Comparison of ENCODE assay signal across 27 cellular contexts in genomic region chr5:155290937-155291336, GRCh38.
"Had no signal": no experiment of that assay in that cellular context is flagged by ENCODE, and none has a peak within 500 bp of the region (broad histone marks: within the 10 kb centered on the region; RNA-seq: fewer than 3 reads in every experiment).

No MANE protein-coding gene starts in this region.

- H3K9me3 ChIP-seq: gastroesophageal sphincter, ovary, prostate gland, sigmoid colon, thoracic aorta had no signal

- H3K36me3 Mint-ChIP-seq: activated CD4-positive, alpha-beta memory T cell treated with anti-CD3 and anti-CD28 coated beads for 36 hours; activated naive CD8-positive, alpha-beta T cell treated with anti-CD3 and anti-CD28 coated beads, Interleukin-2, amount 10 ng/mL, durations not matched to agents 7 days and 5 days; stimulated activated effector memory CD8-positive, alpha-beta T cell treated with anti-CD3 and anti-CD28 coated beads, Interleukin-12 subunit alpha, Interleukin-12 subunit beta, amount 100 ng/mL, for 72 hours had no signal

- H3K36me3 ChIP-seq: gastroesophageal sphincter, ovary, prostate gland, sigmoid colon, thoracic aorta, WERI-Rb-1 had no signal

- H3K27ac ChIP-seq: gastroesophageal sphincter, ovary, prostate gland, sigmoid colon, thoracic aorta, WERI-Rb-1 had no signal

- ATAC-seq: effector memory CD8-positive, alpha-beta T cell; gastroesophageal sphincter; left cardiac atrium; naive thymus-derived CD4-positive, alpha-beta T cell; stimulated activated effector memory CD8-positive, alpha-beta T cell treated with anti-CD3 and anti-CD28 coated beads, Interleukin-12 subunit alpha, Interleukin-12 subunit beta, amount 100 ng/mL, for 72 hours had no signal

- DNase-seq: activated CD4-positive, alpha-beta memory T cell treated with anti-CD3 and anti-CD28 coated beads for 36 hours; activated CD4-positive, alpha-beta T cell treated with anti-CD3 and anti-CD28 coated beads, Interleukin-2, amount 10 ng/mL, durations not matched to agents 24 days and 14 days; activated CD4-positive, CD25-positive, alpha-beta regulatory T cell treated with anti-CD3 and anti-CD28 coated beads, Interleukin-2, amount 50 U/mL, for 72 hours; activated CD8-positive, alpha-beta memory T cell treated with anti-CD3 and anti-CD28 coated beads, Interleukin-2, amount 50 U/mL, for 4 hours; activated effector memory CD4-positive, alpha-beta T cell treated with anti-CD3 and anti-CD28 coated beads, Interleukin-2, amount 50 U/mL, for 16 hours; activated naive CD4-positive, alpha-beta T cell treated with anti-CD3 and anti-CD28 coated beads for 36 hours; activated naive CD8-positive, alpha-beta T cell treated with anti-CD3 and anti-CD28 coated beads, Interleukin-2, amount 10 ng/mL, durations not matched to agents 7 days and 5 days; activated T-cell treated with anti-CD3 and anti-CD28 coated beads, Interleukin-2, amount 50 U/mL, for 1 hour; cortex of kidney; effector memory CD8-positive, alpha-beta T cell; erythroblast; hippocampal formation; left cardiac atrium; midbrain; naive thymus-derived CD4-positive, alpha-beta T cell; ovary; sigmoid colon; small intestine; stimulated activated CD4-positive, alpha-beta T cell treated with anti-CD3 and anti-CD28 coated beads, Interleukin-4, amount 100 ng/mL, for 24 hours; trophoblast cell; WERI-Rb-1 had no signal

- H3K27ac Mint-ChIP-seq: activated CD4-positive, alpha-beta memory T cell treated with anti-CD3 and anti-CD28 coated beads for 36 hours; activated CD4-positive, alpha-beta T cell treated with anti-CD3 and anti-CD28 coated beads, Interleukin-2, amount 10 ng/mL, durations not matched to agents 24 days and 14 days; activated naive CD4-positive, alpha-beta T cell treated with anti-CD3 and anti-CD28 coated beads for 36 hours; activated naive CD8-positive, alpha-beta T cell treated with anti-CD3 and anti-CD28 coated beads, Interleukin-2, amount 10 ng/mL, durations not matched to agents 7 days and 5 days; activated T-helper 1 cell treated with anti-CD3 and anti-CD28 coated beads, Interleukin-12 subunit alpha, Interleukin-12 subunit beta, Interleukin-2, Interleukin-4 antibody, amounts not matched to agents 30 ng/mL and 10 ng/mL and 1 ng/mL, durations not matched to agents 14 hours and 24 hours and 36 hours; effector memory CD8-positive, alpha-beta T cell; naive thymus-derived CD4-positive, alpha-beta T cell; stimulated activated effector memory CD8-positive, alpha-beta T cell treated with anti-CD3 and anti-CD28 coated beads, Interleukin-12 subunit alpha, Interleukin-12 subunit beta, amount 100 ng/mL, for 72 hours; stimulated activated naive CD8-positive, alpha-beta T cell treated with anti-CD3 and anti-CD28 coated beads, Interleukin-15, Interleukin-2, amounts not matched to agents 100 ng/mL and 50 ng/mL, for 24 hours had no signal

- H3K4me1 Mint-ChIP-seq: activated CD4-positive, alpha-beta T cell treated with anti-CD3 and anti-CD28 coated beads, Interleukin-2, amount 10 ng/mL, durations not matched to agents 24 days and 14 days; activated naive CD8-positive, alpha-beta T cell treated with anti-CD3 and anti-CD28 coated beads, Interleukin-2, amount 10 ng/mL, durations not matched to agents 7 days and 5 days; stimulated activated effector memory CD8-positive, alpha-beta T cell treated with anti-CD3 and anti-CD28 coated beads, Interleukin-12 subunit alpha, Interleukin-12 subunit beta, amount 100 ng/mL, for 72 hours had no signal

- H3K27me3 ChIP-seq: gastroesophageal sphincter, ovary, sigmoid colon had no signal

- H3K4me3 Mint-ChIP-seq: activated CD4-positive, alpha-beta memory T cell treated with anti-CD3 and anti-CD28 coated beads for 36 hours; activated CD4-positive, alpha-beta T cell treated with anti-CD3 and anti-CD28 coated beads, Interleukin-2, amount 10 ng/mL, durations not matched to agents 24 days and 14 days; activated naive CD4-positive, alpha-beta T cell treated with anti-CD3 and anti-CD28 coated beads for 36 hours; activated naive CD8-positive, alpha-beta T cell treated with anti-CD3 and anti-CD28 coated beads, Interleukin-2, amount 10 ng/mL, durations not matched to agents 7 days and 5 days; activated T-helper 1 cell treated with anti-CD3 and anti-CD28 coated beads, Interleukin-12 subunit alpha, Interleukin-12 subunit beta, Interleukin-2, Interleukin-4 antibody, amounts not matched to agents 30 ng/mL and 10 ng/mL and 1 ng/mL, durations not matched to agents 14 hours and 24 hours and 36 hours; effector memory CD8-positive, alpha-beta T cell; naive thymus-derived CD4-positive, alpha-beta T cell; stimulated activated effector memory CD8-positive, alpha-beta T cell treated with anti-CD3 and anti-CD28 coated beads, Interleukin-12 subunit alpha, Interleukin-12 subunit beta, amount 100 ng/mL, for 72 hours; stimulated activated naive CD8-positive, alpha-beta T cell treated with anti-CD3 and anti-CD28 coated beads, Interleukin-15, Interleukin-2, amounts not matched to agents 100 ng/mL and 50 ng/mL, for 24 hours had no signal

- H3K4me3 ChIP-seq: gastroesophageal sphincter, ovary, prostate gland, sigmoid colon, thoracic aorta had no signal

- H3K27me3 Mint-ChIP-seq: activated CD4-positive, alpha-beta T cell treated with anti-CD3 and anti-CD28 coated beads, Interleukin-2, amount 10 ng/mL, durations not matched to agents 24 days and 14 days; activated naive CD8-positive, alpha-beta T cell treated with anti-CD3 and anti-CD28 coated beads, Interleukin-2, amount 10 ng/mL, durations not matched to agents 7 days and 5 days; effector memory CD8-positive, alpha-beta T cell had no signal

- H3K9me3 Mint-ChIP-seq: activated naive CD4-positive, alpha-beta T cell treated with anti-CD3 and anti-CD28 coated beads for 36 hours; activated T-helper 1 cell treated with anti-CD3 and anti-CD28 coated beads, Interleukin-12 subunit alpha, Interleukin-12 subunit beta, Interleukin-2, Interleukin-4 antibody, amounts not matched to agents 30 ng/mL and 10 ng/mL and 1 ng/mL, durations not matched to agents 14 hours and 24 hours and 36 hours; stimulated activated naive CD8-positive, alpha-beta T cell treated with anti-CD3 and anti-CD28 coated beads, Interleukin-15, Interleukin-2, amounts not matched to agents 100 ng/mL and 50 ng/mL, for 24 hours had no signal

- H3K4me1 ChIP-seq: gastroesophageal sphincter, prostate gland, sigmoid colon had no signal
